In genomic region chr20:31572042-31572700, GRCh38 we compare ENCODE assay signal across 8 cellular contexts. TPM values are rescaled to one million over a fixed set of nuclear protein-coding genes. Genes with fewer than 3 reads are reported as not detected.
DNase-seq lines count a peak whose midpoint lies in the region; ATAC-seq and TF ChIP-seq lines count a peak whose summit lies in the region.

No MANE protein-coding gene starts in this region.

- POLR2A ChIA-PET in CD8-positive, alpha-beta memory T cell (lab: Charles Lee): interaction anchor here (1.2 to 1.7 kb wide), 5 partner anchors 11 to 40 kb away, joined by 3 to 15 read pairs (median 5); partner anchors contain the start of gene ID1
- POLR2A ChIA-PET in HCT116 (lab: Charles Lee): interaction anchor here (1.1 to 28.6 kb wide), 7 partner anchors 9 to 141 kb away, joined by 3 to 1106 read pairs (median 12); partner anchors contain the start of gene ID1

- no peaks in the 10 kb centered on the region for H3K27me3 ChIP-seq in CD8-positive, alpha-beta memory T cell (ENCODE audit: insufficient read depth, low read length, poor library complexity, severe bottlenecking)
- H3K27me3 ChIP-seq in HCT116 (ENCODE audit: insufficient read depth, low read length) (no peaks in the 10 kb centered on the region), sigmoid colon (no peaks in the 10 kb centered on the region)

- peak overlapping the region; percentile 80 for H3K4me2 ChIP-seq in HCT116 (ENCODE audit: low read length)

- no peaks in the 10 kb centered on the region for H3K9me3 ChIP-seq in CD8-positive, alpha-beta memory T cell (ENCODE audit: low read length)
- H3K9me3 ChIP-seq in HCT116 (ENCODE audit: control insufficient read depth in 1 of 2, insufficient read depth in 1 of 2, low read depth in 1 of 2, low read length in 2 of 2) (no peaks in the 10 kb centered on the region), sigmoid colon (no peaks in the 10 kb centered on the region)

- RAD21 ChIA-PET in HCT116 (lab: Charles Lee; ENCODE audit: low non-redundant PET in 1 of 2, low total read pairs in 2 of 2, uncharacterized antibody in 2 of 2, unreplicated experiment in 2 of 2): interaction anchor here (1.1 to 2.5 kb wide), 7 partner anchors 9 to 40 kb away, joined by 4 to 12 read pairs (median 7); no protein-coding TSS in a partner anchor

- peaks cover 15 to 25% (median 22%) of the 10 kb centered on the region in 3 donors for H3K4me1 Mint-ChIP-seq in CD8-positive, alpha-beta memory T cell

- H3K4me1 ChIP-seq in CD8-positive, alpha-beta memory T cell (ENCODE audit: insufficient read depth, low read length): peaks cover 14% of the 10 kb centered on the region
- H3K4me1 ChIP-seq in HCT116 (ENCODE audit: control insufficient read depth in 1 of 2, insufficient read depth in 2 of 2, low read length in 2 of 2): peaks cover 80 to 86% of the 10 kb centered on the region in 2 experiments
- H3K4me1 ChIP-seq in sigmoid colon: peaks cover 0 to 26% (median 16%) of the 10 kb centered on the region in 4 donors

- no peaks in the 10 kb centered on the region for H3K9me2 ChIP-seq in HCT116 (ENCODE audit: insufficient read depth)

- no peak overlapping the region for H2AFZ ChIP-seq in HCT116 (ENCODE audit: low read depth, low read length, poor library complexity, severe bottlenecking)

- CTCF ChIA-PET in CD8-positive, alpha-beta memory T cell (lab: Charles Lee): interaction anchor here (0.7 to 30.9 kb wide), 5 partner anchors 8 to 152 kb away, joined by 3 to 887 read pairs (median 6); partner anchors contain the start of gene ID1
- CTCF ChIA-PET in HCT116 (lab: Charles Lee): interaction anchor here (1.4 to 10.8 kb wide), 6 partner anchors 10 to 69 kb away, joined by 4 to 256 read pairs (median 8); no protein-coding TSS in a partner anchor

- H3K27ac Mint-ChIP-seq in CD8-positive, alpha-beta memory T cell: peak overlapping the region; percentile 69 to 95 (median 90)

- H3K79me2 ChIP-seq in HCT116 (ENCODE audit: insufficient read depth, low read length): 0 out of 2 replicates have a peak, but pooled peaks cover 7% of the 10 kb centered on the region

- TF ChIP-seq CTCF in HCT116 (IDR thresholded peaks at IDR 0.05 in 2 of 3, conservative IDR thresholded peaks at IDR 0.05 in 1 of 3; ENCODE audit: borderline replicate concordance in 1 of 3, insufficient read depth in 1 of 3, low read depth in 2 of 3, low read length in 2 of 3) (no peak), foreskin fibroblast (IDR thresholded peaks at IDR 0.05; ENCODE audit: low read depth, low read length) (no peak), sigmoid colon (IDR thresholded peaks at IDR 0.05) (no peak)

- peak overlapping the region; percentile 95 for H3K9ac ChIP-seq in HCT116 (ENCODE audit: low read length)

- no peaks in the 10 kb centered on the region for H4K20me1 ChIP-seq in HCT116 (ENCODE audit: insufficient read depth)

- BruUV-seq in HCT116 (replicated peaks; lab: Mats Ljungman, UMichigan): TSS peak; percentile 46

- TF ChIP-seq RAD21 in HCT116 (IDR thresholded peaks at IDR 0.05; ENCODE audit: low read depth): no peak

- H3K36me3 Mint-ChIP-seq in CD8-positive, alpha-beta memory T cell: peaks cover 0 to 17% (median 0%) of the 10 kb centered on the region in 3 donors

- peak overlapping the region; percentile 91 for H3K4me3 ChIP-seq in CD8-positive, alpha-beta memory T cell (ENCODE audit: low read length)
- H3K4me3 ChIP-seq in HCT116 (replicated peaks in 1 of 2; ENCODE audit: low read depth in 1 of 2, low read length in 2 of 2): peak overlapping the region; percentile 34 to 61
- peak overlapping the region; percentile 2 to 17 for H3K4me3 ChIP-seq in foreskin fibroblast (ENCODE audit: low read depth in 1 of 2, low read length in 2 of 2)
- H3K4me3 ChIP-seq in sigmoid colon: peak overlapping the region; percentile 43 to 72 (median 58)

- H3K36me3 ChIP-seq in CD8-positive, alpha-beta memory T cell (ENCODE audit: insufficient read depth, low read length): no peaks in the 10 kb centered on the region
- H3K36me3 ChIP-seq in HCT116 (ENCODE audit: control insufficient read depth in 1 of 2, insufficient read depth in 2 of 2, low read length in 2 of 2) (no peaks in the 10 kb centered on the region), sigmoid colon (peaks cover 0 to 16% (median 0%) of the 10 kb centered on the region in 4 donors)

- DNase-seq in CD8-positive, alpha-beta memory T cell: no peak
- DNase-seq in HCT116 (ENCODE audit: low read depth, low spot score) (no peak), foreskin fibroblast (no peak), sigmoid colon (no peak), NCI-H2107 (lab: John Stamatoyannopoulos, UW) (no peak)

- no peaks in the 10 kb centered on the region for H3K27me3 Mint-ChIP-seq in CD8-positive, alpha-beta memory T cell

- no peaks in the 10 kb centered on the region for H3K9me3 Mint-ChIP-seq in CD8-positive, alpha-beta memory T cell

- 25 to 30% methylated on average over 17 of the region's 17 CpGs for WGBS in sigmoid colon, 2 donors

- intact Hi-C loops in HCT116 (cut with micrococcal nuclease) (no loop called here), sigmoid colon (cut with DNase I) (loop anchor here (5.0 kb wide), 1 partner anchor 150 kb away; the partner anchor contains the start of gene BCL2L1)

- peak overlapping the region; percentile 80 for H3K27ac ChIP-seq in CD8-positive, alpha-beta memory T cell (ENCODE audit: low read depth, low read length)
- H3K27ac ChIP-seq in HCT116 (ENCODE audit: low read depth, low read length) (peak overlapping the region; percentile 98), sigmoid colon (peak overlapping the region; percentile 90 to 95 (median 92))

- no peak for TF ChIP-seq EP300 in sigmoid colon (IDR thresholded peaks at IDR 0.05)

- peak; percentile 28 for ATAC-seq in HCT116
- ATAC-seq in SK-N-SH treated with all-trans-retinoic acid at 6 μM for 48 hours: no peak
- no peak for ATAC-seq in HG03378 (IDR thresholded peaks at IDR 0.05; ENCODE audit: unreplicated experiment)
- ATAC-seq in HG03520 (IDR thresholded peaks at IDR 0.05; ENCODE audit: unreplicated experiment): no peak

- peak overlapping the region; percentile 82 to 93 (median 87) for H3K4me3 Mint-ChIP-seq in CD8-positive, alpha-beta memory T cell

- TF ChIP-seq POLR2A in HCT116 (IDR thresholded peaks at IDR 0.05; ENCODE audit: borderline replicate concordance, extremely low read depth, insufficient read depth, insufficient read length) (no peak), sigmoid colon (IDR thresholded peaks at IDR 0.05) (no peak)

TF ChIP-seq in HCT116, 20 proteins besides CTCF, POLR2A, EP300 and RAD21 (continues in another document):
- TF ChIP-seq ZBTB33 (IDR thresholded peaks at IDR 0.05; ENCODE audit: extremely low read depth, insufficient replicate concordance, low read length) (no peak), ZFX (IDR thresholded peaks at IDR 0.05) (no peak), MAX (IDR thresholded peaks at IDR 0.05) (no peak), FOSL1 (IDR thresholded peaks at IDR 0.05; ENCODE audit: low read depth) (no peak)

TF ChIP-seq in SK-N-SH treated with all-trans-retinoic acid at 6 μM for 48 hours, 23 proteins besides CTCF, POLR2A, EP300 and RAD21:
- 0 out of 2 replicates have a peak, but pooled peaks have one; percentile 10 for TF ChIP-seq TOX (CRISPR knock-in tag; IDR thresholded peaks at IDR 0.05; ENCODE audit: borderline replicate concordance)
- no peak for TF ChIP-seq RARB (CRISPR knock-in tag; IDR thresholded peaks at IDR 0.05)
- TF ChIP-seq ZNF565 (CRISPR knock-in tag; conservative IDR thresholded peaks at IDR 0.05; ENCODE audit: low read depth): no peak

RNA-seq across cellular contexts. Expression of gene ID1, which starts 32.9 kb away (rescaled TPM):
- total RNA-seq in CD8-positive, alpha-beta memory T cell: under 1 TPM; 0.55 to 0.72 TPM
- 2.2 TPM for polyA plus RNA-seq in CD8-positive, alpha-beta memory T cell
- total RNA-seq in HCT116 (2021; ENCODE audit: unreplicated experiment) (811 TPM), sigmoid colon (100 to 1,000 TPM; 111 to 230 (median 147) TPM)
- 603 and 619 TPM in 2 replicates for polyA plus RNA-seq in HCT116 (2012)
- polyA plus RNA-seq in sigmoid colon: 100 to 1,000 TPM; 329 to 368 (median 342) TPM

RNA-seq across cellular contexts. Expression of gene HM13, which starts 57.9 kb away (rescaled TPM):
- total RNA-seq in CD8-positive, alpha-beta memory T cell: 100 to 1,000 TPM; 153 to 167 TPM
- 166 TPM for polyA plus RNA-seq in CD8-positive, alpha-beta memory T cell
- total RNA-seq in HCT116 (2021; ENCODE audit: unreplicated experiment) (183 TPM), sigmoid colon (10 to 100 TPM; 34.8 to 64.3 (median 38.4) TPM)
- polyA plus RNA-seq in HCT116 (2012): 181 and 193 TPM in 2 replicates
- 100 to 1,000 TPM in 2 of 3 donors, 10 to 100 TPM in 1; 62.5 to 304 (median 188) TPM for polyA plus RNA-seq in sigmoid colon

Comparison
In these comparisons a context has a peak if more than half of its experiments do, and no peak if none do; other contexts are left out.
1. H3K4me3 ChIP-seq: peak in every context shown above with its lines; median percentile 91 in CD8-positive, alpha-beta memory T cell; 58 in sigmoid colon; 48 in HCT116; 10 in foreskin fibroblast.
2. RNA of gene ID1, which starts 32.9 kb away (total RNA-seq): 811 TPM in HCT116 (single experiment) and 111 to 230 TPM in sigmoid colon; 0.55 to 0.72 TPM in CD8-positive, alpha-beta memory T cell; every median in the first group is over 10 times any median in the second.
3. Peak in every context shown above with its lines, with median percentiles within 50 percentile points of each other: H3K27ac ChIP-seq.